ENCODE assay signal across 32 cellular contexts in genomic region chr13:39185326-39185725, GRCh38.
DNase-seq lines count a peak whose midpoint lies in the region; ATAC-seq, FAIRE-seq and TF ChIP-seq lines count a peak whose summit lies in the region.
"Had no signal": no experiment of that assay in that cellular context is flagged by ENCODE, and none has a peak within 500 bp of the region (broad histone marks: within the 10 kb centered on the region; RNA-seq: fewer than 3 reads in every experiment).

No MANE protein-coding gene starts in this region.

- 59 to 71% methylated on average over 3 of the region's 3 CpGs for WGBS in gastroesophageal sphincter (ENCODE audit: low coverage in 1 of 2), 2 donors
- WGBS in psoas muscle, 3 donors: 38 to 57% (median 43%) methylated on average over 3 of the region's 3 CpGs
- WGBS in aorta, 2 donors: 17 to 28% methylated on average over 3 of the region's 3 CpGs

- no peak overlapping the region for H3K4me3 ChIP-seq in bronchial epithelial cell (ENCODE audit: low read depth, low read length)
- no peak overlapping the region for H3K4me3 ChIP-seq in gastroesophageal sphincter
- no peak overlapping the region for H3K4me3 ChIP-seq in psoas muscle
- H3K4me3 ChIP-seq in aorta (ENCODE audit: low read length in 2 of 2): no peak overlapping the region
- H3K4me3 ChIP-seq: body of pancreas, lung, mucosa of descending colon, tibial nerve had no signal

- no peak for TF ChIP-seq EP300 in gastroesophageal sphincter (IDR thresholded peaks at IDR 0.05)

- no peak for FAIRE-seq in bronchial epithelial cell (lab: Jason Lieb, UNC)
- FAIRE-seq: GM19239 had no signal

- DNase-seq in bronchial epithelial cell (ENCODE audit: low read depth): peak; percentile 65
- no peak for DNase-seq in psoas muscle
- DNase-seq in aorta: no peak
- DNase-seq in GM19238 (ENCODE audit: insufficient read length, low spot score): no peak
- no peak for DNase-seq in activated effector memory CD4-positive, alpha-beta T cell treated with anti-CD3 and anti-CD28 coated beads, Interleukin-2, amount 50 U/mL, for 16 hours
- DNase-seq: activated CD4-positive, alpha-beta memory T cell treated with anti-CD3 and anti-CD28 coated beads for 36 hours; activated naive CD4-positive, alpha-beta T cell treated with Interleukin-2 at 50 U/mL for 16 hours; activated T-cell treated with anti-CD3 and anti-CD28 coated beads, Interleukin-2, amount 50 U/mL, for 72 hours; body of pancreas; CD8-positive, alpha-beta memory T cell; EL; H9; KBM-7; kidney glomerular epithelial cell; mucosa of descending colon; natural killer cell; NCI-H1105; NCI-H187 treated with DMSO at 0.1 percent for 48 hours; NCI-H524; occipital lobe; retina; SK-N-SH; stimulated activated CD4-positive, alpha-beta T cell treated with anti-CD3 and anti-CD28 coated beads, Interleukin-2, amount 100 ng/mL, for 48 hours; stimulated activated naive CD8-positive, alpha-beta T cell treated with anti-CD3 and anti-CD28 coated beads, Interleukin-15, amount 100 ng/mL, for 72 hours; T-helper 17 cell had no signal

- no peaks in the 10 kb centered on the region for H3K9me3 ChIP-seq in gastroesophageal sphincter
- no peaks in the 10 kb centered on the region for H3K9me3 ChIP-seq in psoas muscle
- no peaks in the 10 kb centered on the region for H3K9me3 ChIP-seq in aorta (ENCODE audit: control insufficient read depth, low read length)
- H3K9me3 ChIP-seq: body of pancreas, mucosa of descending colon, SK-N-SH, tibial nerve had no signal

- ATAC-seq in gastroesophageal sphincter (peak; percentile 67), psoas muscle (peak in 2 of 4 donors; percentile 21 to 43), aorta (ENCODE audit: low FRiP score) (peak; percentile 85), HG03521 (IDR thresholded peaks at IDR 0.05; ENCODE audit: unreplicated experiment) (no peak)
- ATAC-seq: activated CD4-positive, CD25-positive, alpha-beta regulatory T cell treated with anti-CD3 and anti-CD28 coated beads, Interleukin-2, amount 50 U/mL, for 24 hours; body of pancreas; mucosa of descending colon; natural killer cell; stimulated activated naive CD8-positive, alpha-beta T cell treated with anti-CD3 and anti-CD28 coated beads, Interleukin-15, amount 100 ng/mL, for 72 hours; T-helper 17 cell had no signal

- H3K27ac ChIP-seq in gastroesophageal sphincter: peak overlapping the region in 3 of 4 donors; percentile 54 to 59 (median 57)
- peak overlapping the region; percentile 21 for H3K27ac ChIP-seq in psoas muscle
- H3K27ac ChIP-seq in aorta (ENCODE audit: low read depth in 1 of 2, low read length in 2 of 2): peak overlapping the region in 1 of 2 donors; percentile 22
- H3K27ac ChIP-seq: body of pancreas, HL-60 had no signal

- intact Hi-C loops in psoas muscle (cut with DNase I) (no loop called here), aorta (cut with DNase I) (no loop called here)

- H3K4me1 ChIP-seq in gastroesophageal sphincter (peaks cover 0 to 22% (median 0%) of the 10 kb centered on the region in 3 donors), psoas muscle (no peaks in the 10 kb centered on the region), aorta (ENCODE audit: control insufficient read depth in 1 of 2, insufficient read depth in 2 of 2, low read length in 2 of 2) (no peaks in the 10 kb centered on the region)
- H3K4me1 ChIP-seq: body of pancreas had no signal

- H3K27me3 ChIP-seq in bronchial epithelial cell (ENCODE audit: control insufficient read depth, insufficient read depth, low read length) (no peaks in the 10 kb centered on the region), gastroesophageal sphincter (no peaks in the 10 kb centered on the region), psoas muscle (ENCODE audit: insufficient read depth in 3 of 3, low read length in 2 of 3) (no peaks in the 10 kb centered on the region), aorta (ENCODE audit: control insufficient read depth in 1 of 2, insufficient read depth in 2 of 2, low read length in 1 of 2) (no peaks in the 10 kb centered on the region)
- H3K27me3 ChIP-seq: body of pancreas, tibial nerve had no signal

- TF ChIP-seq CTCF in bronchial epithelial cell (IDR thresholded peaks at IDR 0.05; ENCODE audit: insufficient read depth, low read length, severe bottlenecking): no peak
- TF ChIP-seq CTCF in gastroesophageal sphincter (IDR thresholded peaks at IDR 0.05): no peak
- TF ChIP-seq CTCF in psoas muscle (IDR thresholded peaks at IDR 0.05): no peak

- no peak for TF ChIP-seq POLR2A in gastroesophageal sphincter (IDR thresholded peaks at IDR 0.05)

- H3K36me3 ChIP-seq in bronchial epithelial cell (ENCODE audit: control insufficient read depth, insufficient read depth, low read length) (no peaks in the 10 kb centered on the region), gastroesophageal sphincter (no peaks in the 10 kb centered on the region), psoas muscle (ENCODE audit: insufficient read depth in 1 of 2, low read depth in 1 of 2) (no peaks in the 10 kb centered on the region), aorta (ENCODE audit: control insufficient read depth in 1 of 2, insufficient read depth in 2 of 2, low read length in 1 of 2) (no peaks in the 10 kb centered on the region)
- H3K36me3 ChIP-seq: tibial nerve had no signal
